In genomic region chr18:48019557-48019956, GRCh38 we compare ENCODE assay signal across 2 cellular contexts.
TF ChIP-seq lines count a peak whose summit lies in the region.

No MANE protein-coding gene starts in this region.

TF ChIP-seq in A549, 52 proteins besides CTCF, POLR2A, EP300 and RAD21:
- TF ChIP-seq HOXB5 (CRISPR knock-in tag; IDR thresholded peaks at IDR 0.05) = no peak
- no peak for TF ChIP-seq FOSB (CRISPR knock-in tag; IDR thresholded peaks at IDR 0.05)
- TF ChIP-seq ATOH8 (CRISPR knock-in tag; IDR thresholded peaks at IDR 0.05; ENCODE audit: low read depth) = no peak
- no peak for TF ChIP-seq PHF8 (IDR thresholded peaks at IDR 0.05; ENCODE audit: borderline replicate concordance, low read depth)
- TF ChIP-seq HDAC2 (IDR thresholded peaks at IDR 0.05) = no peak
- TF ChIP-seq CHD4 (IDR thresholded peaks at IDR 0.05; ENCODE audit: borderline replicate concordance) = no peak
- no peak for TF ChIP-seq MAFK (IDR thresholded peaks at IDR 0.05; ENCODE audit: partially characterized antibody)
- no peak for TF ChIP-seq ZC3H11A (IDR thresholded peaks at IDR 0.05)
- no peak for TF ChIP-seq HOXA7 (CRISPR knock-in tag; IDR thresholded peaks at IDR 0.05)
- TF ChIP-seq KDM1A (IDR thresholded peaks at IDR 0.05; ENCODE audit: low read depth) = no peak
- no peak for TF ChIP-seq HEYL (CRISPR knock-in tag; IDR thresholded peaks at IDR 0.05)
- no peak for TF ChIP-seq ZNF302 (CRISPR knock-in tag; IDR thresholded peaks at IDR 0.05)
- TF ChIP-seq ESRRA (IDR thresholded peaks at IDR 0.05; ENCODE audit: borderline replicate concordance, low read length) = no peak
- no peak for TF ChIP-seq ELK1 (IDR thresholded peaks at IDR 0.05; ENCODE audit: low read depth, low read length)
- no peak for TF ChIP-seq HOXB13 (CRISPR knock-in tag; IDR thresholded peaks at IDR 0.05; ENCODE audit: low read depth)
- no peak for TF ChIP-seq TP53 (CRISPR knock-in tag; IDR thresholded peaks at IDR 0.05)
- TF ChIP-seq MAZ (IDR thresholded peaks at IDR 0.05; ENCODE audit: borderline replicate concordance, low read depth, low read length) = no peak
- TF ChIP-seq, protein P1, sequence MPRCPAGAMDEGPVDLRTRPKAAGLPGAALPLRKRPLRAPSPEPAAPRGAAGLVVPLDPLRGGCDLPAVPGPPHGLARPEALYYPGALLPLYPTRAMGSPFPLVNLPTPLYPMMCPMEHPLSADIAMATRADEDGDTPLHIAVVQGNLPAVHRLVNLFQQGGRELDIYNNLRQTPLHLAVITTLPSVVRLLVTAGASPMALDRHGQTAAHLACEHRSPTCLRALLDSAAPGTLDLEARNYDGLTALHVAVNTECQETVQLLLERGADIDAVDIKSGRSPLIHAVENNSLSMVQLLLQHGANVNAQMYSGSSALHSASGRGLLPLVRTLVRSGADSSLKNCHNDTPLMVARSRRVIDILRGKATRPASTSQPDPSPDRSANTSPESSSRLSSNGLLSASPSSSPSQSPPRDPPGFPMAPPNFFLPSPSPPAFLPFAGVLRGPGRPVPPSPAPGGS (IDR thresholded peaks at IDR 0.05) = no peak
- TF ChIP-seq TFCP2L1 (CRISPR knock-in tag; IDR thresholded peaks at IDR 0.05) = no peak

TF ChIP-seq in H1, 55 proteins besides CTCF, POLR2A, EP300 and RAD21:
- TF ChIP-seq BRCA1 (IDR thresholded peaks at IDR 0.05; ENCODE audit: low read depth, low read length) (no peak), SIX5 (IDR thresholded peaks at IDR 0.05; ENCODE audit: low read depth, low read length) (no peak), JUND (IDR thresholded peaks at IDR 0.05; ENCODE audit: low read length) (no peak), EGR1 (IDR thresholded peaks at IDR 0.05; ENCODE audit: borderline replicate concordance, low read depth, low read length) (no peak), CREB1 (IDR thresholded peaks at IDR 0.05) (no peak), SP4 (IDR thresholded peaks at IDR 0.05; ENCODE audit: low read length) (no peak), FOSL1 (IDR thresholded peaks at IDR 0.05; ENCODE audit: insufficient read depth, low read depth, low read length) (no peak), CBX8 (IDR thresholded peaks at IDR 0.05; ENCODE audit: borderline replicate concordance, low read depth, low read length) (no peak), HDAC6 (IDR thresholded peaks at IDR 0.05; ENCODE audit: low read depth, low read length) (no peak)
- TF ChIP-seq, protein P2, sequence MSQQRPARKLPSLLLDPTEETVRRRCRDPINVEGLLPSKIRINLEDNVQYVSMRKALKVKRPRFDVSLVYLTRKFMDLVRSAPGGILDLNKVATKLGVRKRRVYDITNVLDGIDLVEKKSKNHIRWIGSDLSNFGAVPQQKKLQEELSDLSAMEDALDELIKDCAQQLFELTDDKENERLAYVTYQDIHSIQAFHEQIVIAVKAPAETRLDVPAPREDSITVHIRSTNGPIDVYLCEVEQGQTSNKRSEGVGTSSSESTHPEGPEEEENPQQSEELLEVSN (IDR thresholded peaks at IDR 0.05) = no peak
